Comparison of ENCODE assay signal across 8 cellular contexts in genomic region chr12:56630180-56630632, GRCh38. TPM values are rescaled to one million over a fixed set of nuclear protein-coding genes. Genes with fewer than 3 reads are reported as not detected.
DNase-seq lines count a peak whose midpoint lies in the region; ATAC-seq, FAIRE-seq and TF ChIP-seq lines count a peak whose summit lies in the region.

BAZ2A (minus strand) TSS chr12:56630326; CDS start chr12:56617530, 12,796 bp downstream.

- no peaks in the 10 kb centered on the region for H3K27me3 Mint-ChIP-seq in T-cell
- H3K27me3 Mint-ChIP-seq in activated naive CD8-positive, alpha-beta T cell treated with anti-CD3 and anti-CD28 coated beads, Interleukin-2, amount 50 U/mL, for 24 hours = no peaks in the 10 kb centered on the region

- POLR2A ChIA-PET in T-cell (lab: Charles Lee) = interaction anchor here in 1 of 2 donors (1.9 kb wide), 1 partner anchor 812 kb away, joined by 7 read pairs; the partner anchor contains the start of genes ORMDL2 and SARNP

- peak within 1 kb of the TSS; percentile 70 for H3K4me3 ChIP-seq in GM12875 (ENCODE audit: low read depth, low read length)
- peak within 1 kb of the TSS; percentile 100 for H3K4me3 ChIP-seq in cardiac muscle cell
- peak within 1 kb of the TSS; percentile 60 to 100 (median 84) for H3K4me3 ChIP-seq in pancreas
- H3K4me3 ChIP-seq in thymus (ENCODE audit: low read length) = peak within 1 kb of the TSS; percentile 100

- H3K4me1 Mint-ChIP-seq in T-cell = peaks cover 71 to 80% (median 71%) of the 10 kb centered on the region in 3 donors
- peaks cover 78% of the 10 kb centered on the region for H3K4me1 Mint-ChIP-seq in activated naive CD8-positive, alpha-beta T cell treated with anti-CD3 and anti-CD28 coated beads, Interleukin-2, amount 50 U/mL, for 24 hours

- 1 to 2% methylated on average over 22 to 31 of the region's 31 CpGs for WGBS in pancreas, 2 donors
- 1% methylated on average over 31 of the region's 31 CpGs for WGBS in thymus

- intact Hi-C loops in pancreas (cut with DNase I) = no loop called here

- peak; percentile 65 for ATAC-seq in HG02759 (IDR thresholded peaks at IDR 0.05; ENCODE audit: unreplicated experiment)
- peak; percentile 74 to 77 (median 76) for ATAC-seq in T-cell (replicated peaks in 1 of 4)
- ATAC-seq in activated naive CD8-positive, alpha-beta T cell treated with anti-CD3 and anti-CD28 coated beads, Interleukin-2, amount 50 U/mL, for 24 hours = peak; percentile 70
- peak; percentile 77 to 89 (median 83) for ATAC-seq in pancreas

- peaks cover 53% of the 10 kb centered on the region for H3K4me1 ChIP-seq in cardiac muscle cell (ENCODE audit: low read depth)
- peaks cover 0 to 32% (median 5%) of the 10 kb centered on the region in 3 donors for H3K4me1 ChIP-seq in pancreas
- peaks cover 35% of the 10 kb centered on the region for H3K4me1 ChIP-seq in thymus (ENCODE audit: control insufficient read depth, insufficient read depth, low read length)

- H3K36me3 ChIP-seq in cardiac muscle cell = no peaks in the 10 kb centered on the region
- no peaks in the 10 kb centered on the region for H3K36me3 ChIP-seq in pancreas
- H3K36me3 ChIP-seq in thymus (ENCODE audit: control insufficient read depth, insufficient read depth) = peaks cover 15% of the 10 kb centered on the region

- H3K36me3 Mint-ChIP-seq in T-cell = peaks cover 13% of the 10 kb centered on the region
- H3K36me3 Mint-ChIP-seq in activated naive CD8-positive, alpha-beta T cell treated with anti-CD3 and anti-CD28 coated beads, Interleukin-2, amount 50 U/mL, for 24 hours (ENCODE audit: low read depth) = peaks cover 12% of the 10 kb centered on the region

- CTCF ChIA-PET in T-cell (lab: Charles Lee) = interaction anchor here in 1 of 2 donors (1.9 kb wide), 1 partner anchor 116 kb away, joined by 10 read pairs; no protein-coding TSS in a partner anchor

- no peak for TF ChIP-seq CTCF in GM12875 (IDR thresholded peaks at IDR 0.05; ENCODE audit: borderline replicate concordance, insufficient read depth, low read depth, low read length)
- TF ChIP-seq CTCF in cardiac muscle cell (IDR thresholded peaks at IDR 0.05; ENCODE audit: low read depth, low read length) = no peak
- TF ChIP-seq CTCF in pancreas (IDR thresholded peaks at IDR 0.05) = no peak

- H3K4me3 Mint-ChIP-seq in T-cell = peak within 1 kb of the TSS; percentile 86 to 100 (median 93)
- H3K4me3 Mint-ChIP-seq in activated naive CD8-positive, alpha-beta T cell treated with anti-CD3 and anti-CD28 coated beads, Interleukin-2, amount 50 U/mL, for 24 hours = peak within 1 kb of the TSS; percentile 97

- H3K9me3 Mint-ChIP-seq in T-cell = no peaks in the 10 kb centered on the region
- H3K9me3 Mint-ChIP-seq in activated naive CD8-positive, alpha-beta T cell treated with anti-CD3 and anti-CD28 coated beads, Interleukin-2, amount 50 U/mL, for 24 hours = no peaks in the 10 kb centered on the region

- H3K27ac ChIP-seq in cardiac muscle cell (peak within 1 kb of the TSS; percentile 91), pancreas (peak within 1 kb of the TSS; percentile 67 to 86 (median 79)), thymus (ENCODE audit: low read depth) (peak within 1 kb of the TSS; percentile 86)

- FAIRE-seq in pancreas (lab: Jason Lieb, UNC) = no peak

- H3K9me3 ChIP-seq in cardiac muscle cell (ENCODE audit: low read depth) = no peaks in the 10 kb centered on the region
- H3K9me3 ChIP-seq in pancreas = no peaks in the 10 kb centered on the region
- H3K9me3 ChIP-seq in thymus (ENCODE audit: control insufficient read depth) = no peaks in the 10 kb centered on the region

- peak within 1 kb of the TSS; percentile 91 to 94 for H3K27ac Mint-ChIP-seq in T-cell
- H3K27ac Mint-ChIP-seq in activated naive CD8-positive, alpha-beta T cell treated with anti-CD3 and anti-CD28 coated beads, Interleukin-2, amount 50 U/mL, for 24 hours = peak within 1 kb of the TSS; percentile 90

- H3K27me3 ChIP-seq in cardiac muscle cell = no peaks in the 10 kb centered on the region
- no peaks in the 10 kb centered on the region for H3K27me3 ChIP-seq in pancreas
- H3K27me3 ChIP-seq in thymus (ENCODE audit: control insufficient read depth, insufficient read depth) = no peaks in the 10 kb centered on the region

- DNase-seq in NCI-H1417 treated with DMSO at 0.1 percent for 48 hours (lab: John Stamatoyannopoulos, UW) = peak; percentile 5
- peak; percentile 59 to 90 (median 80) for DNase-seq in T-cell
- DNase-seq in activated naive CD8-positive, alpha-beta T cell treated with anti-CD3 and anti-CD28 coated beads, Interleukin-2, amount 50 U/mL, for 24 hours = peak; percentile 89
- peak; percentile 86 to 92 for DNase-seq in cardiac muscle cell (ENCODE audit: low read depth in 1 of 2, low spot score in 1 of 2)
- peak; percentile 82 to 95 (median 90) for DNase-seq in pancreas

RNA-seq across cellular contexts. Expression of gene BAZ2A, which starts in this region (rescaled TPM):
- total RNA-seq in T-cell = 100 to 1,000 TPM; 149 to 257 (median 172) TPM
- total RNA-seq in cardiac muscle cell = 72.4 and 153 TPM in 2 replicates
- 65.0 and 104 TPM in 2 replicates for polyA plus RNA-seq in cardiac muscle cell
- 10 to 100 TPM; 29.7 to 59.9 (median 39.1) TPM for total RNA-seq in pancreas
- polyA plus RNA-seq in pancreas = 10 to 100 TPM; 26.7 to 58.0 TPM
- polyA plus RNA-seq in thymus = 29.8 TPM

Comparison
In these comparisons a context has a peak if more than half of its experiments do, and no peak if none do; other contexts are left out.
1. Peak in every context shown above with its lines: DNase-seq, ATAC-seq, H3K4me3 ChIP-seq and H3K27ac ChIP-seq.
2. DNase-seq: peak in every context shown above with its lines; median percentile 90 in pancreas; 89 in activated naive CD8-positive, alpha-beta T cell treated with anti-CD3 and anti-CD28 coated beads, Interleukin-2, amount 50 U/mL, for 24 hours; 89 in cardiac muscle cell; 80 in T-cell; 5 in NCI-H1417 treated with DMSO at 0.1 percent for 48 hours.